Comparison of ENCODE assay signal across 1 cellular context in the genomic region with DNA sequence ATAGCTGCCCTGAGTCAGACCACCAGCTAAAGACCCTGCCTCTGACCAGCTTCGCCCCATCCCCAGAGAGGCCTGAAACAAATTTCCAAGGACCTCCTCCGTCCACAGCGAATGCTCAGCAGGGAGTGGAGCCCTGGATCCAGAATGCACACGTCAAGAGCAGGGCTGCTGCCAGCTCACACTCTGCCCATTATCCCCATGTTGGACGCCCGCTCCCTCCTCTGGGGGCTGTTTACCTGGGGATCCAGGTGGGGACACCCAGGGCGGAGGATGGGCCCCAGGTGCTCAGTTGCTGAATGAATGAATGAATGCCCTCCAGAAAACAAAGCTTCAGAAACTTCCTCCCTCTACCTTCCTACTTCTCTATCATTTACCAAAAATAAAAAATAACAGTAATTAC.
TF ChIP-seq lines count a peak whose summit lies in the region.

No MANE protein-coding gene starts in this region.

TF ChIP-seq in neural cell, 6 proteins besides CTCF, POLR2A, EP300 and RAD21 (continued from another document):
- TF ChIP-seq, protein P1, sequence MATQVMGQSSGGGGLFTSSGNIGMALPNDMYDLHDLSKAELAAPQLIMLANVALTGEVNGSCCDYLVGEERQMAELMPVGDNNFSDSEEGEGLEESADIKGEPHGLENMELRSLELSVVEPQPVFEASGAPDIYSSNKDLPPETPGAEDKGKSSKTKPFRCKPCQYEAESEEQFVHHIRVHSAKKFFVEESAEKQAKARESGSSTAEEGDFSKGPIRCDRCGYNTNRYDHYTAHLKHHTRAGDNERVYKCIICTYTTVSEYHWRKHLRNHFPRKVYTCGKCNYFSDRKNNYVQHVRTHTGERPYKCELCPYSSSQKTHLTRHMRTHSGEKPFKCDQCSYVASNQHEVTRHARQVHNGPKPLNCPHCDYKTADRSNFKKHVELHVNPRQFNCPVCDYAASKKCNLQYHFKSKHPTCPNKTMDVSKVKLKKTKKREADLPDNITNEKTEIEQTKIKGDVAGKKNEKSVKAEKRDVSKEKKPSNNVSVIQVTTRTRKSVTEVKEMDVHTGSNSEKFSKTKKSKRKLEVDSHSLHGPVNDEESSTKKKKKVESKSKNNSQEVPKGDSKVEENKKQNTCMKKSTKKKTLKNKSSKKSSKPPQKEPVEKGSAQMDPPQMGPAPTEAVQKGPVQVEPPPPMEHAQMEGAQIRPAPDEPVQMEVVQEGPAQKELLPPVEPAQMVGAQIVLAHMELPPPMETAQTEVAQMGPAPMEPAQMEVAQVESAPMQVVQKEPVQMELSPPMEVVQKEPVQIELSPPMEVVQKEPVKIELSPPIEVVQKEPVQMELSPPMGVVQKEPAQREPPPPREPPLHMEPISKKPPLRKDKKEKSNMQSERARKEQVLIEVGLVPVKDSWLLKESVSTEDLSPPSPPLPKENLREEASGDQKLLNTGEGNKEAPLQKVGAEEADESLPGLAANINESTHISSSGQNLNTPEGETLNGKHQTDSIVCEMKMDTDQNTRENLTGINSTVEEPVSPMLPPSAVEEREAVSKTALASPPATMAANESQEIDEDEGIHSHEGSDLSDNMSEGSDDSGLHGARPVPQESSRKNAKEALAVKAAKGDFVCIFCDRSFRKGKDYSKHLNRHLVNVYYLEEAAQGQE (IDR thresholded peaks at IDR 0.05; ENCODE audit: borderline replicate concordance) = no peak
- no peak for TF ChIP-seq SMC3 (conservative IDR thresholded peaks at IDR 0.05; ENCODE audit: poor library complexity)
- TF ChIP-seq TAF1 (IDR thresholded peaks at IDR 0.05; ENCODE audit: low read depth) = no peak
- TF ChIP-seq EZH2 (IDR thresholded peaks at IDR 0.05; ENCODE audit: borderline replicate concordance, insufficient read depth, low read length, poor library complexity, severe bottlenecking) = no peak
